In genomic region chrX:48971325-48972213, GRCh38 we compare ENCODE assay signal across 8 cellular contexts. TPM values are rescaled to one million over a fixed set of nuclear protein-coding genes. Genes with fewer than 3 reads are reported as not detected.
DNase-seq lines count a peak whose midpoint lies in the region; ATAC-seq lines count a peak whose summit lies in the region.

Gene KCND1 (minus strand): TSS chrX:48971844. CDS start chrX:48970271, 1,573 bp downstream.

- no peaks in the 10 kb centered on the region for H3K9me3 Mint-ChIP-seq in stimulated activated naive CD8-positive, alpha-beta T cell treated with anti-CD3 and anti-CD28 coated beads, Interleukin-15, Interleukin-2, amounts not matched to agents 100 ng/mL and 50 ng/mL, for 24 hours

- peaks cover 11% of the 10 kb centered on the region for H3K36me3 Mint-ChIP-seq in stimulated activated naive CD8-positive, alpha-beta T cell treated with anti-CD3 and anti-CD28 coated beads, Interleukin-15, Interleukin-2, amounts not matched to agents 100 ng/mL and 50 ng/mL, for 24 hours (ENCODE audit: low read depth)

- H3K4me3 Mint-ChIP-seq in stimulated activated naive CD8-positive, alpha-beta T cell treated with anti-CD3 and anti-CD28 coated beads, Interleukin-15, Interleukin-2, amounts not matched to agents 100 ng/mL and 50 ng/mL, for 24 hours = peak within 1 kb of the TSS; percentile 37

- no peak within 1 kb of the TSS for H3K27ac Mint-ChIP-seq in stimulated activated naive CD8-positive, alpha-beta T cell treated with anti-CD3 and anti-CD28 coated beads, Interleukin-15, Interleukin-2, amounts not matched to agents 100 ng/mL and 50 ng/mL, for 24 hours

- H3K27me3 Mint-ChIP-seq in stimulated activated naive CD8-positive, alpha-beta T cell treated with anti-CD3 and anti-CD28 coated beads, Interleukin-15, Interleukin-2, amounts not matched to agents 100 ng/mL and 50 ng/mL, for 24 hours = no peaks in the 10 kb centered on the region

- ATAC-seq in HG03342 (IDR thresholded peaks at IDR 0.05; ENCODE audit: unreplicated experiment) = no peak
- ATAC-seq in HG03045 (IDR thresholded peaks at IDR 0.05; ENCODE audit: unreplicated experiment) = no peak

- H3K4me1 Mint-ChIP-seq in stimulated activated naive CD8-positive, alpha-beta T cell treated with anti-CD3 and anti-CD28 coated beads, Interleukin-15, Interleukin-2, amounts not matched to agents 100 ng/mL and 50 ng/mL, for 24 hours (ENCODE audit: low read depth) = peaks cover 15% of the 10 kb centered on the region

- DNase-seq in D341Med (ENCODE audit: low spot score) (peak; percentile 43), NCI-H1436 treated with DMSO at 0.1 percent for 48 hours (lab: John Stamatoyannopoulos, UW) (peak; percentile 0), cerebellum (ENCODE audit: low spot score) (peak; percentile 40), kidney tubule cell (ENCODE audit: low spot score) (peak; percentile 51), NCI-H187 treated with DMSO at 0.1 percent for 48 hours (lab: John Stamatoyannopoulos, UW) (no peak)

RNA-seq across cellular contexts. Expression of gene KCND1, which starts in this region (rescaled TPM):
- total RNA-seq in cerebellum = 0.82 TPM

Comparison
In these comparisons a context has a peak if more than half of its experiments do, and no peak if none do; other contexts are left out.
1. Peak in DNase-seq in cerebellum; RNA of the gene not detected or under 1 TPM.